Comparison of ENCODE assay signal across 1 cellular context in the genomic region with DNA sequence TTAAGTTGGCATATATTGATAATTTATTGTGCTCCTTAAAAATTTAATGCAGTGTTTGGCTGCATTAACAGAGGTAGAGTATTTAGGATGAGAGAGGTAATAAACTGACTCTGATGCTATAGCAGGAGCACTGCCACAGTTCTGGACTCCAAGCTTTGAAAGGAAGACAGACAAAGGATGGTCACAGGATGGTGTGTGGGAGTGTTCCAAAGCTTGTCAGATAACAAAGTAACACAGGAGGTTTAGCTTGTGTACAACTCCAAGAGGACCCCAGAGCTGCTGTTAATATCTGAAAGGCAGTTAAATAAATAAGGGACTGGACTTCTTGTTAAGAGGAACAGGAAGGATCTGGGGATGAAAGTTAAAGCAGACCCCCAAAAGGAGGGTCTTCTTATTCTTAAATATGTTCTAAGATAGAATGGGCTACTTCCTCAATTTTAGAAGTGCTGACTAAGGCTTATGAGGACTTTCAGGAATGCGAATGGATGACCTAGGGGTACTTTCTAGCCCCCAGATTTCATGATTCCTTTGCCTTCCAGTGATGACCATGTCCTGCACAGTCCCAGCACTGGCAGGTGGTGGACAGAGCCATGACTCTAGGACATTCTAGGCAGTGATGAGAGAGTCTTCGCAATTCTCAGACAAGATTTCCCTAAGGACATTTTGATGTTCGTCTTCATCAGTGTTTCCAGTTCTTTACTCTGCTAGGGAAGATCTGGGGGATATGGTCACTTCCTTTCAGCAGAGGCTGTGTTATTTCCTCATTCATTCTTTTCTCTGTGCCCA.
TF ChIP-seq lines count a peak whose summit lies in the region.

No MANE protein-coding gene starts in this region.

TF ChIP-seq in IMR-90, 13 proteins besides CTCF, POLR2A, EP300 and RAD21:
- peak; percentile 92 for TF ChIP-seq MAFK (IDR thresholded peaks at IDR 0.05; ENCODE audit: low read depth, low read length)
- TF ChIP-seq NFE2L2 (IDR thresholded peaks at IDR 0.05; ENCODE audit: low read depth, low read length) = no peak
